In genomic region chr9:81303658-81304057, GRCh38 we compare ENCODE assay signal across 5 cellular contexts.
"Had no signal": no experiment of that assay in that cellular context is flagged by ENCODE, and none has a peak within 500 bp of the region (broad histone marks: within the 10 kb centered on the region; RNA-seq: fewer than 3 reads in every experiment).

No MANE protein-coding gene starts in this region.

- H3K4me3 ChIP-seq: GM23338, K562 had no signal

- H2AFZ ChIP-seq: GM23338 had no signal

- H3K4me2 ChIP-seq: GM23338 had no signal

- ATAC-seq: GM23338, K562 had no signal

- DNase-seq: H9, HCEC 1CT, IMR-90 had no signal
